In the genomic region with DNA sequence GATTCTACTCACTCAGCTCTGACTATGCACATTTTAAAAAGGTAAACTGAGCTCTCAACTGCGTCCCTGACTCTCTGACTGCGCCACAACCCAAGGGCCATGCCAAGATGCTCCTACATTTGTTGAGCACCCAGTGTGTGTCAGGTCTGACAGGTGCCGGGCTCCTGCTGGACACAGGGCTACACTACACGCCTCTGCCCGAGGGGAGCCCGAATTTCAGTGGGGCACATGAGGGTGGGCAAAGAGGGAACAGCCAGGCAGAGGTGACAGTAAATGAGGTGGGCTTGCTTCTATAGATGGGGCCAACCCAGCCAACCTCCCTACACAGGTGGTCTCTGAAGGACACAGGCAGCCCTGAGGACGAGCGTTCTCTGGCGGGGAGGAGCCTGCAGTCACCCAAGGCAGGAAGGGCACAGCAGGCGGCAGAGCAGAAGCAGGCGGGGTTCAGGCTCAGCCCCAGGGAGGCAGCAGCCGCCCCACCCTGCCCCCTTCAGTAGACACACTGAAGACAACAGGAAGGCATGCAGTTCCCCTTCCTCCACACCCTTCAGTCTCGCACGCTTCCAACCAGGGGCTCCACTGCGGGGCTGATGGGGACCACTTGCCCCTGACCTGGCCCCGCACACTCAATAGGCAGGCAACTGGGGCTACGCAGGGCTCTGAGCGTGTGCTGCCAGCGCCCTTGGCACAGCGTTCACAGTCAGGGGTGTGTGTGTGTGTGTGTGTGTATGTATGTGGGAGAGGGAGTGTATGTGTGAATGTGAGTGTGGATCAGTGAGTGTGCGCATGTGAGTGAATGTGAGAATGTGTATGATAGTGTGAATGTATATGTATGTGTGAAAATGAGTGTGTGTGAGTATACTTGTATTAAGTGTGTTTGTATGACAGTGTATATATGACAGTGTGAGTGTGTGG, we compare ENCODE assay signal across 8 cellular contexts.
DNase-seq lines count a peak whose midpoint lies in the region; ATAC-seq and TF ChIP-seq lines count a peak whose summit lies in the region.

No MANE protein-coding gene starts in this region.

- peaks cover 73% of the 10 kb centered on the region for H3K4me1 Mint-ChIP-seq in activated naive CD8-positive, alpha-beta T cell (ENCODE audit: low read depth)
- no peaks in the 10 kb centered on the region for H3K4me1 Mint-ChIP-seq in progenitor cell of endocrine pancreas (ENCODE audit: low read depth)

- intact Hi-C loops in heart left ventricle (cut with DNase I), result loop anchor here in 1 of 10 donors (10.0 kb wide), 1 partner anchor 751 kb away; no protein-coding TSS in a partner anchor
- intact Hi-C loops in left ventricle myocardium inferior (cut with micrococcal nuclease), result no loop called here

- peak in 1 of 5 donors; percentile 43 for DNase-seq in heart left ventricle
- DNase-seq in left ventricle myocardium inferior, result no peak
- no peak for DNase-seq in progenitor cell of endocrine pancreas (ENCODE audit: low spot score, unreplicated experiment)
- no peak for DNase-seq in NCI-H526 treated with DMSO at 0.1 percent for 48 hours (lab: John Stamatoyannopoulos, UW)
- DNase-seq in NCI-H526 (lab: John Stamatoyannopoulos, UW), result no peak
- DNase-seq in GM19240 (ENCODE audit: insufficient read length, low spot score), result no peak
- no peak for DNase-seq in NCI-H2107 treated with DMSO at 0.1 percent for 48 hours (lab: John Stamatoyannopoulos, UW; ENCODE audit: unreplicated experiment)

- H3K36me3 Mint-ChIP-seq in activated naive CD8-positive, alpha-beta T cell, result peaks cover 20% of the 10 kb centered on the region
- H3K36me3 Mint-ChIP-seq in progenitor cell of endocrine pancreas (ENCODE audit: insufficient read depth), result peaks cover 23% of the 10 kb centered on the region

- TF ChIP-seq POLR2A in heart left ventricle (IDR thresholded peaks at IDR 0.05), result no peak

- H3K36me3 ChIP-seq in heart left ventricle (peaks cover 0 to 47% (median 26%) of the 10 kb centered on the region in 9 donors), left ventricle myocardium inferior (peaks cover 43% of the 10 kb centered on the region)

- H3K27me3 Mint-ChIP-seq in activated naive CD8-positive, alpha-beta T cell, result no peaks in the 10 kb centered on the region
- H3K27me3 Mint-ChIP-seq in progenitor cell of endocrine pancreas, result no peaks in the 10 kb centered on the region

- peak overlapping the region; percentile 80 for H3K4me3 Mint-ChIP-seq in activated naive CD8-positive, alpha-beta T cell
- no peak overlapping the region for H3K4me3 Mint-ChIP-seq in progenitor cell of endocrine pancreas (ENCODE audit: low read depth)

- peak overlapping the region; percentile 88 for H3K27ac Mint-ChIP-seq in activated naive CD8-positive, alpha-beta T cell
- peak overlapping the region; percentile 12 for H3K27ac Mint-ChIP-seq in progenitor cell of endocrine pancreas

- H3K4me1 ChIP-seq in heart left ventricle (peaks cover 0 to 11% (median 0%) of the 10 kb centered on the region in 12 donors), left ventricle myocardium inferior (no peaks in the 10 kb centered on the region)

- no peaks in the 10 kb centered on the region for H3K27me3 ChIP-seq in heart left ventricle
- H3K27me3 ChIP-seq in left ventricle myocardium inferior (ENCODE audit: low read depth), result no peaks in the 10 kb centered on the region

- H3K9me3 ChIP-seq in heart left ventricle (no peaks in the 10 kb centered on the region), left ventricle myocardium inferior (replicated peaks) (no peaks in the 10 kb centered on the region)

- peak overlapping the region in 1 of 12 donors; percentile 35 for H3K4me3 ChIP-seq in heart left ventricle
- H3K4me3 ChIP-seq in left ventricle myocardium inferior, result no peak overlapping the region

- peak overlapping the region in 1 of 12 donors; percentile 76 for H3K27ac ChIP-seq in heart left ventricle
- no peak overlapping the region for H3K27ac ChIP-seq in left ventricle myocardium inferior (replicated peaks)

- no peak for TF ChIP-seq CTCF in heart left ventricle (IDR thresholded peaks at IDR 0.05)
- TF ChIP-seq CTCF in left ventricle myocardium inferior (IDR thresholded peaks at IDR 0.05; ENCODE audit: borderline replicate concordance), result no peak
- peak; percentile 9 for TF ChIP-seq CTCF in progenitor cell of endocrine pancreas (IDR thresholded peaks at IDR 0.05; ENCODE audit: unreplicated experiment)

- ATAC-seq in heart left ventricle, result peak in 3 of 4 donors; percentile 29 to 58 (median 55)

- no peaks in the 10 kb centered on the region for H3K9me3 Mint-ChIP-seq in activated naive CD8-positive, alpha-beta T cell (ENCODE audit: low read depth)
- H3K9me3 Mint-ChIP-seq in progenitor cell of endocrine pancreas (ENCODE audit: low read depth), result no peaks in the 10 kb centered on the region

- WGBS in heart left ventricle, 4 donors, result 84 to 91% (median 86%) methylated on average over 19 to 21 of the region's 21 CpGs
